Comparison of ENCODE assay signal across 21 cellular contexts in the genomic region with DNA sequence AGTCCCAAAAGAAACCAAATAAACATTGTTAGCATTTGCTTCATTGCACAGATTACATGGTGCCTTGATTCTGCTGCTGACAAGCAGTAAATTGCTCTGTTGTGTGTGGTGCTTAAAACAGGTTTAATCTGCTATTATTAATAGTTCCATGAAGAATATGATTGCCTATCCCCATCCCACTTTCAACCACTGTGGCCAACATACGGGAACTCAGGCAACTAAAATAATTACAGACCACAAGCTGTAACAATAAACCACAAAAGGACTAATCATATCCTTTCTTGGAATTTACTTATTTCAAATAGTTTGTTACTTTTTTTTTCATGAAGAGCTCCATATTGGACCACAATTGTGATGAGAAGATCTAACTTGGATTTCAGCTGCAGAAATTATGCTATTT.
"Had no signal": no experiment of that assay in that cellular context is flagged by ENCODE, and none has a peak within 500 bp of the region (broad histone marks: within the 10 kb centered on the region; RNA-seq: fewer than 3 reads in every experiment).

No MANE protein-coding gene starts in this region.

- H3K4me3 ChIP-seq: adrenal gland, ascending aorta, cardiac muscle cell, gastroesophageal sphincter, heart left ventricle, ovary, prostate gland, tibial artery had no signal

- DNase-seq: activated B cell treated with CpG ODN at 0.5 μM for 24 hours; activated CD4-positive, alpha-beta T cell treated with anti-CD3 and anti-CD28 coated beads for 36 hours; activated CD4-positive, alpha-beta T cell treated with anti-CD3 and anti-CD28 coated beads, Interleukin-2, amount 50 U/mL, for 4 hours; activated CD8-positive, alpha-beta memory T cell treated with anti-CD3 and anti-CD28 coated beads for 24 hours; activated CD8-positive, alpha-beta memory T cell treated with anti-CD3 and anti-CD28 coated beads, Interleukin-2, amount 50 U/mL, for 4 hours; activated T-cell treated with anti-CD3 and anti-CD28 coated beads, Interleukin-2, amount 50 U/mL, for 24 hours; adrenal gland; effector memory CD4-positive, alpha-beta T cell; heart left ventricle; islet precursor cell; left cardiac atrium; ovary; right cardiac atrium; stimulated activated CD4-positive, alpha-beta T cell treated with anti-CD3 and anti-CD28 coated beads, Interleukin-12 subunit alpha, Interleukin-12 subunit beta, amount 100 ng/mL, for 4 hours; stimulated activated CD4-positive, alpha-beta T cell treated with anti-CD3 and anti-CD28 coated beads, Interleukin-4, amount 100 ng/mL, for 4 hours; T-helper 17 cell; tibial artery had no signal
